ENCODE assay signal across 8 cellular contexts in the genomic region with DNA sequence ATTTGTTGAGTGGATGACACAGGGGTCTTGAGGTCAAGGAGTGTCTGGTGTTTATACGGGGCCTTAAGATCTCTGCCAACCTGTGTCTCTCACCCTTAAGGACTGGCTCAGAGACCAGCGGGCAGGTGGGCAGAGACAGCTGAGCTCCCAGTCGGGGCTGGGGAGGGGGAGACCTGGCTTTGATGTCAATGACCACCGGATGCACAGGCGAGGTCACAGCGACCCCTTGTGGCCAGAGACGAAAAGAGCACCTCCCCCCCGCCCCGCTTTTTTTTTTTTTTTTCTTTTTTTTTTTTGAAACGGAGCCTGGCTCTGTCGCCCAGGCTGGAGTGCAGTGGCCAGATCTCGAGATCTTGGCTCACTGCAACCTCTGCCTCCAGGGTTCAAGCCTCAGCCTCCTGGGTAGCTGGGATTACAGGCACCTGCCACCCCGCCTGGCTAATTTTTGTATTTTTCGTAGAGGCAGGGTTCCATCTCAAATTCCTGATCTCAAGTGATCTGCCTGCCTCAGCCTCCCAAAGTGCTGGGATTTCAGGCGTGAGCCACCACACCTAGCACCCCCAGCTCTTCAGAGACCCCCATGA. TPM values are rescaled to one million over a fixed set of nuclear protein-coding genes. Genes with fewer than 3 reads are reported as not detected.
DNase-seq lines count a peak whose midpoint lies in the region; ATAC-seq and TF ChIP-seq lines count a peak whose summit lies in the region.

No MANE protein-coding gene starts in this region.

- H3K9me3 ChIP-seq in adipocyte (ENCODE audit: control insufficient read depth, low read length) = no peaks in the 10 kb centered on the region
- no peaks in the 10 kb centered on the region for H3K9me3 ChIP-seq in left lung

- no peak overlapping the region for H3K4me3 Mint-ChIP-seq in activated CD8-positive, alpha-beta memory T cell treated with anti-CD3 and anti-CD28 coated beads, Interleukin-2, amount 10 ng/mL, durations not matched to agents 7 days and 5 days

- H3K27me3 Mint-ChIP-seq in activated CD8-positive, alpha-beta memory T cell treated with anti-CD3 and anti-CD28 coated beads, Interleukin-2, amount 10 ng/mL, durations not matched to agents 7 days and 5 days = no peaks in the 10 kb centered on the region

- CTCF ChIA-PET in activated CD8-positive, alpha-beta memory T cell treated with anti-CD3 and anti-CD28 coated beads, Interleukin-2, amount 10 ng/mL, durations not matched to agents 7 days and 5 days (lab: Charles Lee) = interaction anchor here (0.6 to 4.2 kb wide), 10 partner anchors 10 to 538 kb away, joined by 3 to 19 read pairs (median 3); a partner anchor contains a TSS

- no peak overlapping the region for H3K27ac ChIP-seq in left lung

- H3K4me1 ChIP-seq in adipocyte (ENCODE audit: control insufficient read depth, insufficient read depth, low read length) (peaks cover 10% of the 10 kb centered on the region), left lung (peaks cover 0 to 14% of the 10 kb centered on the region in 2 donors)

- no peak overlapping the region for H3K4me3 ChIP-seq in adipocyte (ENCODE audit: low read length)
- H3K4me3 ChIP-seq in left lung = no peak overlapping the region

- DNase-seq in activated CD8-positive, alpha-beta memory T cell treated with anti-CD3 and anti-CD28 coated beads for 24 hours = peak; percentile 68
- no peak for DNase-seq in activated CD8-positive, alpha-beta memory T cell treated with anti-CD3 and anti-CD28 coated beads, Interleukin-2, amount 10 ng/mL, durations not matched to agents 7 days and 5 days
- DNase-seq in NAMALWA (ENCODE audit: low spot score) = peak; percentile 56
- peak; percentile 51 for DNase-seq in adipocyte (ENCODE audit: low read depth)
- DNase-seq in left lung = no peak
- no peak for DNase-seq in dedifferentiated amniotic fluid mesenchymal stem cell (ENCODE audit: extremely low spot score)

- H3K36me3 ChIP-seq in adipocyte (ENCODE audit: control insufficient read depth, insufficient read depth, low read length, severe bottlenecking) (peaks cover 8% of the 10 kb centered on the region), left lung (peaks cover 0 to 19% of the 10 kb centered on the region in 2 donors)

- no peak overlapping the region for H3K27ac Mint-ChIP-seq in activated CD8-positive, alpha-beta memory T cell treated with anti-CD3 and anti-CD28 coated beads, Interleukin-2, amount 10 ng/mL, durations not matched to agents 7 days and 5 days

- H3K27me3 ChIP-seq in adipocyte (replicated peaks; ENCODE audit: control insufficient read depth, insufficient read depth, low read length) (no peaks in the 10 kb centered on the region), left lung (no peaks in the 10 kb centered on the region)

- no peak for ATAC-seq in activated CD8-positive, alpha-beta memory T cell treated with anti-CD3 and anti-CD28 coated beads, Interleukin-2, amount 10 ng/mL, durations not matched to agents 7 days and 5 days
- peak; percentile 10 for ATAC-seq in left lung
- no peak for ATAC-seq in GM21786 (IDR thresholded peaks at IDR 0.05; ENCODE audit: unreplicated experiment)
- ATAC-seq in GM21619 (IDR thresholded peaks at IDR 0.05; ENCODE audit: unreplicated experiment) = no peak

- H3K4me1 Mint-ChIP-seq in activated CD8-positive, alpha-beta memory T cell treated with anti-CD3 and anti-CD28 coated beads, Interleukin-2, amount 10 ng/mL, durations not matched to agents 7 days and 5 days = peaks cover 14% of the 10 kb centered on the region

- H3K36me3 Mint-ChIP-seq in activated CD8-positive, alpha-beta memory T cell treated with anti-CD3 and anti-CD28 coated beads, Interleukin-2, amount 10 ng/mL, durations not matched to agents 7 days and 5 days = peaks cover 6% of the 10 kb centered on the region

- H3K9me3 Mint-ChIP-seq in activated CD8-positive, alpha-beta memory T cell treated with anti-CD3 and anti-CD28 coated beads, Interleukin-2, amount 10 ng/mL, durations not matched to agents 7 days and 5 days (ENCODE audit: low read depth) = no peaks in the 10 kb centered on the region

- TF ChIP-seq CTCF in left lung (IDR thresholded peaks at IDR 0.05) = peak; percentile 49 to 53

- no peak overlapping the region for H3K9ac ChIP-seq in adipocyte (ENCODE audit: low read length)

- intact Hi-C loops in left lung (cut with DNase I) = no loop called here

RNA-seq across cellular contexts. Expression of a gene that starts 12.1 kb away (rescaled TPM):
- under 1 TPM; 0.61 to 0.89 TPM for total RNA-seq in activated CD8-positive, alpha-beta memory T cell treated with anti-CD3 and anti-CD28 coated beads, Interleukin-2, amount 10 ng/mL, durations not matched to agents 7 days and 5 days
- under 1 TPM; 0.26 to 0.37 TPM for total RNA-seq in left lung

RNA-seq across cellular contexts. Expression of a gene that starts 13.4 kb away (rescaled TPM):
- 10 to 100 TPM in 1 of 2 experiments, 1 to 10 TPM in 1; 9.5 to 10.9 TPM for total RNA-seq in activated CD8-positive, alpha-beta memory T cell treated with anti-CD3 and anti-CD28 coated beads, Interleukin-2, amount 10 ng/mL, durations not matched to agents 7 days and 5 days
- total RNA-seq in left lung = 1 to 10 TPM; 7.4 to 9.9 TPM

RNA-seq across cellular contexts. Expression of a gene that starts 29.9 kb away (rescaled TPM):
- total RNA-seq in activated CD8-positive, alpha-beta memory T cell treated with anti-CD3 and anti-CD28 coated beads, Interleukin-2, amount 10 ng/mL, durations not matched to agents 7 days and 5 days = not detected
- total RNA-seq in left lung = 1 to 10 TPM in 1 of 2 donors, under 1 TPM in 1; 0.38 to 1.8 TPM

RNA-seq across cellular contexts. Expression of a gene that starts 29.9 kb away (rescaled TPM):
- total RNA-seq in activated CD8-positive, alpha-beta memory T cell treated with anti-CD3 and anti-CD28 coated beads, Interleukin-2, amount 10 ng/mL, durations not matched to agents 7 days and 5 days = under 1 TPM in 1 of 2 experiments, not detected in 1; 0.26 TPM
- 10 to 100 TPM in 1 of 2 donors, 1 to 10 TPM in 1; 8.0 to 46.5 TPM for total RNA-seq in left lung

RNA-seq across cellular contexts. Expression of a gene that starts 47.3 kb away (rescaled TPM):
- not detected for total RNA-seq in activated CD8-positive, alpha-beta memory T cell treated with anti-CD3 and anti-CD28 coated beads, Interleukin-2, amount 10 ng/mL, durations not matched to agents 7 days and 5 days
- total RNA-seq in left lung = 10 to 100 TPM in 1 of 2 donors, 1 to 10 TPM in 1; 7.3 to 10.4 TPM

Comparison
In these comparisons a context has a peak if more than half of its experiments do, and no peak if none do; other contexts are left out.
1. DNase-seq: peak in activated CD8-positive, alpha-beta memory T cell treated with anti-CD3 and anti-CD28 coated beads for 24 hours (single experiment), NAMALWA (single experiment) and adipocyte (single experiment); none in activated CD8-positive, alpha-beta memory T cell treated with anti-CD3 and anti-CD28 coated beads, Interleukin-2, amount 10 ng/mL, durations not matched to agents 7 days and 5 days (single experiment), left lung (0 of 2) and dedifferentiated amniotic fluid mesenchymal stem cell (single experiment).